In the genomic region with DNA sequence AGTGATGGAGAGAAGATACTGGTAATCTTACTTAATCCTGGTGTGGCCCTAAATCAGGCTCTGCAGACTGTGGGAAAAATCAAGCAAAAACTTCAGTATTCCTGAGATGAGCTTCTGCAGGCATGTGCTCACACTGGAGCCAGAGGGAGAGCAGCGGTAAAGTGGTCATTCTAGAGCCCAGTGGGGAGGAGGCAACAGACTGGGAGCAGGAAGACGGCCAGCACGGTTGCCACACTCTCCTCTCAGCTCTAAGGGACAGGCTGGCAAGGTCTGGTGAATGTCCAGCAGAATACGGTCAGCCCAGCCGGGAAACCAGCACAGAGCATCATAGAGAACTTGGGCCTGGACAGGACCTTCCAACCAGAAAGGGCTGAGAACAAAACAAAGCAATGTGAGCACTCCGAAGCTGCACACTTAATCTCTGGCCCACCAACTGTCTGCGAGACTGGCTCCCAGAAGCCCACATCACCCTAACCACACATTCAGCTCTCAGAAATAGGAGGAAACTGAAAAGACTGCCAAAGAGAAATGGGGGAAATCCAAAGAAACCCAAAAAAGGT, we compare ENCODE assay signal across 22 cellular contexts. TPM values are rescaled to one million over a fixed set of nuclear protein-coding genes. Genes with fewer than 3 reads are reported as not detected.
DNase-seq lines count a peak whose midpoint lies in the region; ATAC-seq lines count a peak whose summit lies in the region.
"Had no signal": no experiment of that assay in that cellular context is flagged by ENCODE, and none has a peak within 500 bp of the region (broad histone marks: within the 10 kb centered on the region; RNA-seq: fewer than 3 reads in every experiment).

No MANE protein-coding gene starts in this region.

- no peak for ATAC-seq in GM18870 (IDR thresholded peaks at IDR 0.05; ENCODE audit: unreplicated experiment)
- ATAC-seq: activated T-helper 17 cell treated with anti-CD3 and anti-CD28 coated beads, Interleukin-2, amount 50 U/mL, for 72 hours; CD8-positive, alpha-beta T cell; stimulated activated naive B cell treated with anti-CD40 and anti-IgM and Interleukin-4, amounts not matched to agents 10 μg/mL and 1 μg/mL and 100 μg/mL, for 72 hours had no signal

- intact Hi-C loops in posterior vena cava (cut with DNase I): loop anchor here in 1 of 2 donors (10.0 kb wide), 1 partner anchor 75 kb away; no protein-coding TSS in a partner anchor

- DNase-seq in amniotic epithelial cell (ENCODE audit: low read depth): peak; percentile 55
- DNase-seq in globus pallidus (ENCODE audit: low spot score): peak; percentile 45
- DNase-seq in myocyte (ENCODE audit: low read depth): peak; percentile 44
- peak; percentile 32 for DNase-seq in stromal cell of bone marrow (ENCODE audit: low read depth)
- DNase-seq in NK-92 (lab: John Stamatoyannopoulos, UW; ENCODE audit: unreplicated experiment): no peak
- no peak for DNase-seq in posterior vena cava (ENCODE audit: low spot score)
- DNase-seq in AG08396 (ENCODE audit: low spot score): no peak
- DNase-seq: activated CD4-positive, alpha-beta T cell treated with anti-CD3 and anti-CD28 coated beads, Interleukin-2, amount 50 U/mL, for 4 hours; CD8-positive, alpha-beta T cell; central memory CD4-positive, alpha-beta T cell; DMS53; foreskin melanocyte; KG1; NCI-H1436; NCI-H446; OCI-M1; spleen; stimulated activated CD4-positive, alpha-beta T cell treated with anti-CD3 and anti-CD28 coated beads, Interleukin-4, amount 100 ng/mL, for 1 hour; stimulated activated naive B cell treated with anti-CD40 and anti-IgM and Interleukin-4, amounts not matched to agents 10 μg/mL and 1 μg/mL and 100 μg/mL, for 72 hours; thyroid gland had no signal

RNA-seq across cellular contexts. Expression of gene MED27, which starts 30.3 kb away (rescaled TPM):
- total RNA-seq in myocyte (19.9 and 28.3 TPM in 2 replicates), posterior vena cava (10 to 100 TPM; 17.8 to 24.5 TPM)
- polyA plus RNA-seq in myocyte (2012): 34.7 TPM

Comparison
In these comparisons a context has a peak if more than half of its experiments do, and no peak if none do; other contexts are left out.
1. DNase-seq: peak in amniotic epithelial cell (single experiment), globus pallidus (single experiment), myocyte (single experiment) and stromal cell of bone marrow (single experiment); none in NK-92 (single experiment), posterior vena cava (single experiment) and AG08396 (single experiment).